Comparison of ENCODE assay signal across 9 cellular contexts in genomic region chr2:79860233-79861058, GRCh38.
DNase-seq lines count a peak whose midpoint lies in the region; ATAC-seq and TF ChIP-seq lines count a peak whose summit lies in the region.
"Had no signal": no experiment of that assay in that cellular context is flagged by ENCODE, and none has a peak within 500 bp of the region (broad histone marks: within the 10 kb centered on the region; RNA-seq: fewer than 3 reads in every experiment).

No MANE protein-coding gene starts in this region.

- no peak for ATAC-seq in GM21528 (IDR thresholded peaks at IDR 0.05; ENCODE audit: low FRiP score, unreplicated experiment)

- no peak overlapping the region for H3K4me3 ChIP-seq in testis

- H3K9me3 Mint-ChIP-seq in activated CD4-positive, alpha-beta memory T cell treated with anti-CD3 and anti-CD28 coated beads for 36 hours: peaks cover 5% of the 10 kb centered on the region

- H3K27ac ChIP-seq in testis: no peak overlapping the region

- no peak overlapping the region for H3K27ac Mint-ChIP-seq in activated CD4-positive, alpha-beta memory T cell treated with anti-CD3 and anti-CD28 coated beads for 36 hours
- H3K27ac Mint-ChIP-seq: stimulated activated naive B cell treated with anti-CD40 and anti-IgM and Interleukin-4, amounts not matched to agents 10 μg/mL and 1 μg/mL and 100 μg/mL, for 72 hours had no signal

- H3K27me3 Mint-ChIP-seq in activated CD4-positive, alpha-beta memory T cell treated with anti-CD3 and anti-CD28 coated beads for 36 hours: no peaks in the 10 kb centered on the region
- H3K27me3 Mint-ChIP-seq: stimulated activated naive B cell treated with anti-CD40 and anti-IgM and Interleukin-4, amounts not matched to agents 10 μg/mL and 1 μg/mL and 100 μg/mL, for 72 hours had no signal

- no peaks in the 10 kb centered on the region for H3K4me1 ChIP-seq in testis

- CTCF ChIA-PET in activated CD4-positive, alpha-beta memory T cell treated with anti-CD3 and anti-CD28 coated beads for 36 hours (lab: Charles Lee): no interaction called here

- no peaks in the 10 kb centered on the region for H3K36me3 Mint-ChIP-seq in activated CD4-positive, alpha-beta memory T cell treated with anti-CD3 and anti-CD28 coated beads for 36 hours
- H3K36me3 Mint-ChIP-seq: stimulated activated naive B cell treated with anti-CD40 and anti-IgM and Interleukin-4, amounts not matched to agents 10 μg/mL and 1 μg/mL and 100 μg/mL, for 72 hours had no signal

- intact Hi-C loops in testis (cut with DNase I; ENCODE audit: low total_unique reads): no loop called here
- intact Hi-C loops in activated CD4-positive, alpha-beta memory T cell treated with anti-CD3 and anti-CD28 coated beads for 36 hours (cut with micrococcal nuclease): no loop called here

- H3K27me3 ChIP-seq in testis: no peaks in the 10 kb centered on the region

- DNase-seq in NOMO-1 treated with DMSO at 0.1 percent for 48 hours (lab: John Stamatoyannopoulos, UW; ENCODE audit: unreplicated experiment) (peak; percentile 42), NOMO-1 treated with dmso at 0.1 percent for 144 hours (lab: John Stamatoyannopoulos, UW; ENCODE audit: unreplicated experiment) (no peak), NCI-H82 (lab: John Stamatoyannopoulos, UW) (peak; percentile 79), fibroblast of peridontal ligament (ENCODE audit: extremely low read depth) (peak; percentile 37), testis (no peak), T-helper 9 cell (no peak)
- DNase-seq in activated CD4-positive, alpha-beta memory T cell treated with anti-CD3 and anti-CD28 coated beads for 36 hours: no peak
- DNase-seq: stimulated activated naive B cell treated with anti-CD40 and anti-IgM and Interleukin-4, amounts not matched to agents 10 μg/mL and 1 μg/mL and 100 μg/mL, for 72 hours had no signal

- TF ChIP-seq CTCF in testis (IDR thresholded peaks at IDR 0.05): peak in 2 of 3 experiments; percentile 52 to 63

- 36 to 48% methylated on average over 10 of the region's 10 CpGs for WGBS in testis, 2 donors

- POLR2A ChIA-PET in activated CD4-positive, alpha-beta memory T cell treated with anti-CD3 and anti-CD28 coated beads for 36 hours (lab: Charles Lee): no interaction called here

- no peaks in the 10 kb centered on the region for H3K36me3 ChIP-seq in testis (ENCODE audit: low read depth, missing control alignments)

- H3K4me1 Mint-ChIP-seq in activated CD4-positive, alpha-beta memory T cell treated with anti-CD3 and anti-CD28 coated beads for 36 hours (ENCODE audit: low read depth): no peaks in the 10 kb centered on the region
- H3K4me1 Mint-ChIP-seq: stimulated activated naive B cell treated with anti-CD40 and anti-IgM and Interleukin-4, amounts not matched to agents 10 μg/mL and 1 μg/mL and 100 μg/mL, for 72 hours had no signal

- no peaks in the 10 kb centered on the region for H3K9me3 ChIP-seq in testis

- TF ChIP-seq POLR2A in testis (IDR thresholded peaks at IDR 0.05): no peak

- no peak overlapping the region for H3K4me3 Mint-ChIP-seq in activated CD4-positive, alpha-beta memory T cell treated with anti-CD3 and anti-CD28 coated beads for 36 hours
- H3K4me3 Mint-ChIP-seq: stimulated activated naive B cell treated with anti-CD40 and anti-IgM and Interleukin-4, amounts not matched to agents 10 μg/mL and 1 μg/mL and 100 μg/mL, for 72 hours had no signal

Comparison
In these comparisons a context has a peak if more than half of its experiments do, and no peak if none do; other contexts are left out.
1. DNase-seq: peak in NOMO-1 treated with DMSO at 0.1 percent for 48 hours (single experiment), NCI-H82 (single experiment) and fibroblast of peridontal ligament (single experiment); none in NOMO-1 treated with dmso at 0.1 percent for 144 hours (single experiment), testis (single experiment), T-helper 9 cell (single experiment) and activated CD4-positive, alpha-beta memory T cell treated with anti-CD3 and anti-CD28 coated beads for 36 hours (single experiment).